Comparison of ENCODE assay signal across 7 cellular contexts in genomic region chr2:169131587-169132512, GRCh38.
DNase-seq lines count a peak whose midpoint lies in the region; ATAC-seq, FAIRE-seq and TF ChIP-seq lines count a peak whose summit lies in the region.

No MANE protein-coding gene starts in this region.

- no peaks in the 10 kb centered on the region for H3K36me3 Mint-ChIP-seq in osteocyte (ENCODE audit: unreplicated experiment)

- H3K9me3 Mint-ChIP-seq in osteocyte (ENCODE audit: unreplicated experiment): no peaks in the 10 kb centered on the region

- no peak for TF ChIP-seq EP300 in Ishikawa (IDR thresholded peaks at IDR 0.05; ENCODE audit: borderline replicate concordance)

- no peaks in the 10 kb centered on the region for H3K4me1 Mint-ChIP-seq in osteocyte (ENCODE audit: unreplicated experiment)

- no peak overlapping the region for H3K27ac Mint-ChIP-seq in osteocyte (ENCODE audit: unreplicated experiment)

- peak; percentile 50 for TF ChIP-seq RAD21 in Ishikawa (IDR thresholded peaks at IDR 0.05; ENCODE audit: low read depth)

- H3K4me3 ChIP-seq in fibroblast of pulmonary artery (replicated peaks; ENCODE audit: low read depth, low read length): no peak overlapping the region

- peak; percentile 70 for DNase-seq in GM20000 (ENCODE audit: low spot score)
- peak; percentile 79 for DNase-seq in fibroblast of pulmonary artery (ENCODE audit: low read depth)
- DNase-seq in osteocyte (ENCODE audit: extremely low spot score, unreplicated experiment): no peak

- peaks cover 14% of the 10 kb centered on the region for H3K27me3 Mint-ChIP-seq in osteocyte (ENCODE audit: unreplicated experiment)

- FAIRE-seq in G401.6 (lab: Jason Lieb, UNC): peak; percentile 83

- no peak overlapping the region for H3K4me3 Mint-ChIP-seq in osteocyte (ENCODE audit: unreplicated experiment)

- TF ChIP-seq CTCF in GM20000 (IDR thresholded peaks at IDR 0.05; ENCODE audit: extremely low read depth, missing control alignments) (peak; percentile 60), fibroblast of pulmonary artery (IDR thresholded peaks at IDR 0.05; ENCODE audit: low read length, missing control alignments) (peak; percentile 76), osteocyte (IDR thresholded peaks at IDR 0.05) (peak; percentile 76)

- ATAC-seq in SK-N-SH treated with all-trans-retinoic acid at 6 μM for 48 hours (peak; percentile 83), HG02571 (IDR thresholded peaks at IDR 0.05; ENCODE audit: unreplicated experiment) (no peak)

TF ChIP-seq in Ishikawa, 13 proteins besides CTCF, POLR2A, EP300 and RAD21:
- no peak for TF ChIP-seq YY1 (IDR thresholded peaks at IDR 0.05; ENCODE audit: low read depth)
- no peak for TF ChIP-seq FOXM1 (IDR thresholded peaks at IDR 0.05; ENCODE audit: borderline replicate concordance, low read depth)
- TF ChIP-seq USF1 (IDR thresholded peaks at IDR 0.05): no peak
- TF ChIP-seq TAF1 (IDR thresholded peaks at IDR 0.05; ENCODE audit: low read depth): no peak
- no peak for TF ChIP-seq ZBTB7A (IDR thresholded peaks at IDR 0.05; ENCODE audit: low read depth)
- no peak for TF ChIP-seq EGR1 (IDR thresholded peaks at IDR 0.05)
- no peak for TF ChIP-seq TCF12 (IDR thresholded peaks at IDR 0.05; ENCODE audit: low read depth)
- TF ChIP-seq CREB1 (IDR thresholded peaks at IDR 0.05; ENCODE audit: low read depth): no peak
- TF ChIP-seq CEBPB (IDR thresholded peaks at IDR 0.05): no peak
- TF ChIP-seq MAX (IDR thresholded peaks at IDR 0.05): no peak
- no peak for TF ChIP-seq TEAD4 (IDR thresholded peaks at IDR 0.05)
- TF ChIP-seq NFIC (IDR thresholded peaks at IDR 0.05): no peak
- TF ChIP-seq, protein P1, sequence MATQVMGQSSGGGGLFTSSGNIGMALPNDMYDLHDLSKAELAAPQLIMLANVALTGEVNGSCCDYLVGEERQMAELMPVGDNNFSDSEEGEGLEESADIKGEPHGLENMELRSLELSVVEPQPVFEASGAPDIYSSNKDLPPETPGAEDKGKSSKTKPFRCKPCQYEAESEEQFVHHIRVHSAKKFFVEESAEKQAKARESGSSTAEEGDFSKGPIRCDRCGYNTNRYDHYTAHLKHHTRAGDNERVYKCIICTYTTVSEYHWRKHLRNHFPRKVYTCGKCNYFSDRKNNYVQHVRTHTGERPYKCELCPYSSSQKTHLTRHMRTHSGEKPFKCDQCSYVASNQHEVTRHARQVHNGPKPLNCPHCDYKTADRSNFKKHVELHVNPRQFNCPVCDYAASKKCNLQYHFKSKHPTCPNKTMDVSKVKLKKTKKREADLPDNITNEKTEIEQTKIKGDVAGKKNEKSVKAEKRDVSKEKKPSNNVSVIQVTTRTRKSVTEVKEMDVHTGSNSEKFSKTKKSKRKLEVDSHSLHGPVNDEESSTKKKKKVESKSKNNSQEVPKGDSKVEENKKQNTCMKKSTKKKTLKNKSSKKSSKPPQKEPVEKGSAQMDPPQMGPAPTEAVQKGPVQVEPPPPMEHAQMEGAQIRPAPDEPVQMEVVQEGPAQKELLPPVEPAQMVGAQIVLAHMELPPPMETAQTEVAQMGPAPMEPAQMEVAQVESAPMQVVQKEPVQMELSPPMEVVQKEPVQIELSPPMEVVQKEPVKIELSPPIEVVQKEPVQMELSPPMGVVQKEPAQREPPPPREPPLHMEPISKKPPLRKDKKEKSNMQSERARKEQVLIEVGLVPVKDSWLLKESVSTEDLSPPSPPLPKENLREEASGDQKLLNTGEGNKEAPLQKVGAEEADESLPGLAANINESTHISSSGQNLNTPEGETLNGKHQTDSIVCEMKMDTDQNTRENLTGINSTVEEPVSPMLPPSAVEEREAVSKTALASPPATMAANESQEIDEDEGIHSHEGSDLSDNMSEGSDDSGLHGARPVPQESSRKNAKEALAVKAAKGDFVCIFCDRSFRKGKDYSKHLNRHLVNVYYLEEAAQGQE (IDR thresholded peaks at IDR 0.05; ENCODE audit: low read depth): no peak
TF ChIP-seq in Ishikawa: peak in this region for 0.

TF ChIP-seq in SK-N-SH treated with all-trans-retinoic acid at 6 μM for 48 hours, 23 proteins besides CTCF, POLR2A, EP300 and RAD21:
- no peak for TF ChIP-seq ARNTL (CRISPR knock-in tag; IDR thresholded peaks at IDR 0.05; ENCODE audit: borderline replicate concordance, low read depth)
- TF ChIP-seq, protein P2, sequence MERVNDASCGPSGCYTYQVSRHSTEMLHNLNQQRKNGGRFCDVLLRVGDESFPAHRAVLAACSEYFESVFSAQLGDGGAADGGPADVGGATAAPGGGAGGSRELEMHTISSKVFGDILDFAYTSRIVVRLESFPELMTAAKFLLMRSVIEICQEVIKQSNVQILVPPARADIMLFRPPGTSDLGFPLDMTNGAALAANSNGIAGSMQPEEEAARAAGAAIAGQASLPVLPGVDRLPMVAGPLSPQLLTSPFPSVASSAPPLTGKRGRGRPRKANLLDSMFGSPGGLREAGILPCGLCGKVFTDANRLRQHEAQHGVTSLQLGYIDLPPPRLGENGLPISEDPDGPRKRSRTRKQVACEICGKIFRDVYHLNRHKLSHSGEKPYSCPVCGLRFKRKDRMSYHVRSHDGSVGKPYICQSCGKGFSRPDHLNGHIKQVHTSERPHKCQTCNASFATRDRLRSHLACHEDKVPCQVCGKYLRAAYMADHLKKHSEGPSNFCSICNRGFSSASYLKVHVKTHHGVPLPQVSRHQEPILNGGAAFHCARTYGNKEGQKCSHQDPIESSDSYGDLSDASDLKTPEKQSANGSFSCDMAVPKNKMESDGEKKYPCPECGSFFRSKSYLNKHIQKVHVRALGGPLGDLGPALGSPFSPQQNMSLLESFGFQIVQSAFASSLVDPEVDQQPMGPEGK (CRISPR knock-in tag; IDR thresholded peaks at IDR 0.05; ENCODE audit: borderline replicate concordance): no peak
- TF ChIP-seq ZNF70 (CRISPR knock-in tag; IDR thresholded peaks at IDR 0.05): no peak
- TF ChIP-seq GLIS3 (CRISPR knock-in tag; IDR thresholded peaks at IDR 0.05): no peak
